In genomic region chr20:64066984-64067605, GRCh38 we compare ENCODE assay signal across 1 cellular context.
TF ChIP-seq lines count a peak whose summit lies in the region.

No MANE protein-coding gene starts in this region.

TF ChIP-seq in HEK293, 187 proteins besides CTCF, POLR2A, EP300 and RAD21 (continued from another document):
- TF ChIP-seq BCL11B (tag by site-specific recombination; IDR thresholded peaks at IDR 0.05; ENCODE audit: low read depth) (0 out of 2 replicates have a peak, but pooled peaks have one; percentile 11), ZNF610 (tag by site-specific recombination; IDR thresholded peaks at IDR 0.05; ENCODE audit: borderline replicate concordance) (no peak), ZNF768 (tag by site-specific recombination; IDR thresholded peaks at IDR 0.05) (no peak), KLF17 (tag by site-specific recombination; IDR thresholded peaks at IDR 0.05) (peak; percentile 43), HIC1 (tag by site-specific recombination; IDR thresholded peaks at IDR 0.05) (0 out of 2 replicates have a peak, but pooled peaks have one; percentile 14), ZNF280D (tag by site-specific recombination; IDR thresholded peaks at IDR 0.05) (no peak), GLIS2 (tag by site-specific recombination; IDR thresholded peaks at IDR 0.05) (peak; percentile 70), ZNF138 (tag by site-specific recombination; IDR thresholded peaks at IDR 0.05; ENCODE audit: borderline replicate concordance) (no peak)
